Comparison of ENCODE assay signal across 8 cellular contexts in the genomic region with DNA sequence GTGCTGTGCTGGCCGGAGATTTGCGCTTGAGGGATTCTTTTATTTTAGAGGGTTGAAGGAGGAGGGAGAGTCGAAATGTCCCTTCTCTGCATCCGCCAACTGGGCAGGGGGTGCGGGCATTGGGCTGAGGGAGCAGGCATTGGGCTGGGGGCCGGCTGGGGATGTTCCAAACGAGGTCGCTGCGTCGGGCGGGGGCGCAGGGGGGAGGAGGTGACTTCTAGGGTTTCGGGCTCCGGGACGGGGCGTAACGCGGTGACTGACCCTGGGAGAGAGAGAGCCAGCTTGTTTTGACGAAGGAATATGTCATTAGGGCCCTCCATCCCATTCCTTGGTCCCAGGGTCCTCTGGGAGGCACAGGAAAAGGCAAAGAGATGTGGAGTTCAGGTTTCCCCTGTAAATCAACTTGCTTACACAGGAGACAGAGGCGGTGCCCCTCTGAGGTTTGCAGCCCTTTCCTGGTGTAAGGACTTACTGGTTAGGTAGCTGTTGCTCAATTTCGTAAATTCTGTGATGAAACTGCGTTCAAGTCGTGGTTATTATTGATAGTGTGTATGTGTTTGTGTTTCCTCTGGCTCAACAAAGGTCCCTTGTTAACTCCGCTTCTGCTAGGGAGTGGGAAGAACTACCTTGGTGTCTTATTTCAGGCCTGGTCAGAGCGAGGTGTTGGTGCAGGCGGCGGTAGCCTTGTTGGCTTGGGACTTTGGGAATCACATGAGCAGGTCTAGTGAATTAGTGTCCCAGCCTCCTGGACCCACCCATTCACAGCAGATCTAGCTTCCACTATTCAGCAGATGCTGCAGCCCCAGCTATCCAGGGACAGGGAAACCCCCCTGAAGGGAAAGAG. TPM values are rescaled to one million over a fixed set of nuclear protein-coding genes. Genes with fewer than 3 reads are reported as not detected.
DNase-seq lines count a peak whose midpoint lies in the region; ATAC-seq and TF ChIP-seq lines count a peak whose summit lies in the region.

No MANE protein-coding gene starts in this region.

- H3K36me3 ChIP-seq in smooth muscle cell (ENCODE audit: low read depth), result no peaks in the 10 kb centered on the region

- peak overlapping the region; percentile 83 for H3K4me2 ChIP-seq in smooth muscle cell

- H4K20me1 ChIP-seq in smooth muscle cell (ENCODE audit: low read depth), result no peaks in the 10 kb centered on the region

- H3K4me3 ChIP-seq in GM12865 (ENCODE audit: low read depth, low read length) (peak overlapping the region; percentile 37), smooth muscle cell (peak overlapping the region; percentile 68)

- DNase-seq in GM12865 (ENCODE audit: low read depth) (no peak), NCI-H748 treated with DMSO at 0.1 percent for 48 hours (lab: John Stamatoyannopoulos, UW) (peak; percentile 36), astrocyte of the hippocampus (ENCODE audit: low read depth, low spot score) (peak; percentile 53), iPS-NIHi7 (ENCODE audit: extremely low spot score) (peak; percentile 74), smooth muscle cell (lab: John Stamatoyannopoulos, UW; ENCODE audit: unreplicated experiment) (no peak), RPMI8226 (no peak)
- no peak for DNase-seq in NK-92 treated with Interleukin-12 subunit alpha and Interleukin-12 subunit beta, amount 100 ng/mL, for 24 hours (lab: John Stamatoyannopoulos, UW)

- H3K9me3 ChIP-seq in smooth muscle cell (replicated peaks; ENCODE audit: low read depth), result no peaks in the 10 kb centered on the region

- peak overlapping the region; percentile 56 for H2AFZ ChIP-seq in smooth muscle cell (ENCODE audit: low read depth)

- WGBS in smooth muscle cell (ENCODE audit: low lambda C conversion rate), result 7% methylated on average over 14 of the region's 27 CpGs

- no peak for ATAC-seq in HG03442 (IDR thresholded peaks at IDR 0.05; ENCODE audit: unreplicated experiment)

- TF ChIP-seq CTCF in GM12865 (IDR thresholded peaks at IDR 0.05; ENCODE audit: insufficient read depth, low read depth, low read length, missing control alignments) (no peak), smooth muscle cell (IDR thresholded peaks at IDR 0.05; ENCODE audit: borderline replicate concordance, insufficient read depth, poor library complexity, severe bottlenecking) (no peak)

- no peaks in the 10 kb centered on the region for H3K4me1 ChIP-seq in smooth muscle cell (ENCODE audit: low read depth)

- H3K9ac ChIP-seq in smooth muscle cell (ENCODE audit: low read depth), result peak overlapping the region; percentile 26

- H3K27me3 ChIP-seq in smooth muscle cell (ENCODE audit: low read depth), result peaks cover 44% of the 10 kb centered on the region

- peak overlapping the region; percentile 72 for H3K27ac ChIP-seq in smooth muscle cell (ENCODE audit: low read depth)

- no peaks in the 10 kb centered on the region for H3K79me2 ChIP-seq in smooth muscle cell (ENCODE audit: low read depth)

- H3F3A ChIP-seq in smooth muscle cell (ENCODE audit: low read depth), result no peaks in the 10 kb centered on the region

RNA-seq across cellular contexts. Expression of gene FHIP1A, which starts 0.7 kb away (rescaled TPM):
- 1.2 and 4.1 TPM in 2 replicates for total RNA-seq in smooth muscle cell
- polyA plus RNA-seq in smooth muscle cell, result 0.48 and 1.6 TPM in 2 replicates

Comparison
In these comparisons a context has a peak if more than half of its experiments do, and no peak if none do; other contexts are left out.
1. DNase-seq: peak in NCI-H748 treated with DMSO at 0.1 percent for 48 hours (single experiment), astrocyte of the hippocampus (single experiment) and iPS-NIHi7 (single experiment); none in GM12865 (single experiment), smooth muscle cell (single experiment), RPMI8226 (single experiment) and NK-92 treated with Interleukin-12 subunit alpha and Interleukin-12 subunit beta, amount 100 ng/mL, for 24 hours (single experiment).